ENCODE assay signal across 8 cellular contexts in the genomic region with DNA sequence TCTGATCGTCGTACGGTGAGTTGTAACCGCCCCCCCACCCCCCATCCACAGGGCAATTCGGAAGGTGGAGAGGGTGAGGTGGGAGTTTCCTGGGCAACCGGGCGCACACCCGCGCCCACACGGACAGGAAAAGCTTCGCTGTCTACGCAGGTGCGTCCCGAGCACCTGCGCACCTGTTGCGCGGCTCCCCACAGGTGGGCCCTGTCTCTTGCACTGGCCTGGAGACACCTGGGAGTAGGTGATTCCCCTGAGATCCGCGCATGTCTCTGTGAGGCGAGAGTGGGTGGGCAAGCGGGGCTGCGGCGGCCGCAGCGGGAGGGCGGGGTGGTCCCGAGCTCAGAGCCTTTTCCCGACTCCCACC. TPM values are rescaled to one million over a fixed set of nuclear protein-coding genes. Genes with fewer than 3 reads are reported as not detected.
A peak's percentile ranks its signal among the peaks of the same experiment; 100 is the strongest.
DNase-seq lines count a peak whose midpoint lies in the region; ATAC-seq and TF ChIP-seq lines count a peak whose summit lies in the region.

No MANE protein-coding gene starts in this region.

- H3K4me3 Mint-ChIP-seq in brain = peak overlapping the region; percentile 74 to 79 (median 78)

- H3K36me3 ChIP-seq in HUES48 (ENCODE audit: control insufficient read depth, insufficient read depth, low read length) = no peaks in the 10 kb centered on the region
- H3K36me3 ChIP-seq in osteoblast (ENCODE audit: insufficient read depth, low read length) = no peaks in the 10 kb centered on the region

- no peak for ATAC-seq in GM18873 (IDR thresholded peaks at IDR 0.05; ENCODE audit: low FRiP score, unreplicated experiment)

- H3K27me3 ChIP-seq in HUES48 (ENCODE audit: control insufficient read depth, insufficient read depth, low read length) = peaks cover 73% of the 10 kb centered on the region
- peaks cover 54% of the 10 kb centered on the region for H3K27me3 ChIP-seq in osteoblast (ENCODE audit: insufficient read depth, low read length)

- DNase-seq in GM12865 (ENCODE audit: low read depth) (no peak), osteoblast (ENCODE audit: insufficient read length, low spot score, missing footprints) (peak; percentile 54), NCI-H82 treated with DMSO at 0.1 percent for 48 hours (lab: John Stamatoyannopoulos, UW; ENCODE audit: unreplicated experiment) (no peak), EL (no peak), NCI-H1694 (lab: John Stamatoyannopoulos, UW) (no peak)

- peaks cover 16% of the 10 kb centered on the region for H3K4me1 Mint-ChIP-seq in brain

- no peaks in the 10 kb centered on the region for H3K9me3 ChIP-seq in HUES48 (ENCODE audit: control insufficient read depth, insufficient read depth, low read length)
- H3K9me3 ChIP-seq in osteoblast (ENCODE audit: low read depth, low read length) = no peaks in the 10 kb centered on the region

- H3K4me1 ChIP-seq in HUES48 (ENCODE audit: control insufficient read depth, insufficient read depth, low read length) (0 out of 2 replicates have a peak, but pooled peaks cover 4% of the 10 kb centered on the region), osteoblast (ENCODE audit: insufficient read depth, low read length) (peaks cover 15% of the 10 kb centered on the region)

- TF ChIP-seq CTCF in GM12865 (IDR thresholded peaks at IDR 0.05; ENCODE audit: insufficient read depth, low read depth, low read length, missing control alignments) = no peak
- no peak for TF ChIP-seq CTCF in brain (conservative IDR thresholded peaks at IDR 0.05)
- no peak for TF ChIP-seq CTCF in osteoblast (IDR thresholded peaks at IDR 0.05; ENCODE audit: extremely low read depth, low read depth, low read length)

- peaks cover 91% of the 10 kb centered on the region for H3K27me3 Mint-ChIP-seq in brain

- H4K20me1 ChIP-seq in osteoblast (ENCODE audit: insufficient read depth, low read length) = no peaks in the 10 kb centered on the region

- no peaks in the 10 kb centered on the region for H3K36me3 Mint-ChIP-seq in brain

- no peaks in the 10 kb centered on the region for H3K79me2 ChIP-seq in osteoblast (ENCODE audit: insufficient read depth, low read length)

- H3K4me3 ChIP-seq in GM12865 (ENCODE audit: low read depth, low read length) (peak overlapping the region; percentile 46), HUES48 (ENCODE audit: low read depth, low read length) (peak overlapping the region; percentile 72), osteoblast (ENCODE audit: insufficient read depth, low read length) (no peak overlapping the region)

- H3K4me2 ChIP-seq in osteoblast (ENCODE audit: insufficient read depth, low read length) = no peak overlapping the region

- peaks cover 0 to 11% (median 0%) of the 10 kb centered on the region in 5 experiments for H3K9me3 Mint-ChIP-seq in brain

- H3K27ac Mint-ChIP-seq in brain = no peak overlapping the region

- no peak overlapping the region for H3K9ac ChIP-seq in HUES48 (ENCODE audit: low read depth, low read length)

- H2AFZ ChIP-seq in osteoblast (ENCODE audit: low read length) = no peak overlapping the region

- H3K27ac ChIP-seq in HUES48 (ENCODE audit: low read depth, low read length) (no peak overlapping the region), osteoblast (ENCODE audit: low read depth, low read length) (no peak overlapping the region)

RNA-seq across cellular contexts. Expression of a gene that starts 0.5 kb away (rescaled TPM):
- 0.75 TPM for polyA plus RNA-seq in brain (ENCODE audit: insufficient read depth, low read depth, low replicate concordance)
- total RNA-seq in osteoblast = under 0.01 TPM in 2 replicates

RNA-seq across cellular contexts. Expression of a gene that starts 31.2 kb away (rescaled TPM):
- 12.7 TPM for polyA plus RNA-seq in brain (ENCODE audit: insufficient read depth, low read depth, low replicate concordance)
- total RNA-seq in osteoblast = 39.1 and 46.3 TPM in 2 replicates
